In the genomic region with DNA sequence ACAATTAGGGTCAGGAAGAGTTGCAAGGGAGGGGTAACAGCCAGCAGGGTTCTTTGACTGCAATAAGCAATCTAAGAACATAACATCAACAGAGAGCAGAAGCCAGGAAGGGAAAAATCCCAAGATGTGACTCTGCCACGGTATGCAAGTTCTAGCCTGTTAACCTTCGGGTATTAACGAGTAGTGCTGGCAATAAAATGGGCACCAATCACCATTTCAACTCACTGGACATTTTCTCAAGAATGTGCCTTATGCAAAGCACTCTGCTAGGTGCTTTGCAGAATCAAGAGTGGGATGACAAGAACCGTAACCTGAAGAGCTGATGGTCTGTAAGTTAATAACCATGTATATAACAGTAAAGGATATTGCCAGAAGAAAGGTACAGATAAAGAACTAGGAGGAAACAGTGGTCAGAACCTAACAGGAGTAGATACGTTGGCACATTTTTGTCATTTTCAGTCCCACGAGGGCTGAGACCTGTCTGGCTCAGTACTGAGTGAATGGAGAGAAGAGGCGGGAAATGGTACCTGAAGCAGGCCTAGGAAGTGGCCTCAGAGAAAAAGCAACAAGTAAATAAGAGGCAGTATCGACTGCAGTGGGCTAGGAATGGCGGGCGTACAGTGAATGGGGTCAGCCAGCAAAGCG, we compare ENCODE assay signal across 8 cellular contexts. TPM values are rescaled to one million over a fixed set of nuclear protein-coding genes. Genes with fewer than 3 reads are reported as not detected.
A peak's percentile ranks its signal among the peaks of the same experiment; 100 is the strongest.
DNase-seq lines count a peak whose midpoint lies in the region; ATAC-seq, FAIRE-seq and TF ChIP-seq lines count a peak whose summit lies in the region.

No MANE protein-coding gene starts in this region.

- FAIRE-seq in astrocyte (lab: Jason Lieb, UNC), result no peak
- peak; percentile 78 for FAIRE-seq in keratinocyte (lab: Jason Lieb, UNC)

- H3K9ac ChIP-seq in astrocyte (ENCODE audit: low read length), result peak overlapping the region; percentile 90
- peak overlapping the region; percentile 89 for H3K9ac ChIP-seq in keratinocyte (ENCODE audit: control insufficient read depth, extremely low read depth, insufficient read depth, low read length)

- DNase-seq in GF-D8 (lab: John Stamatoyannopoulos, UW) (peak; percentile 36), Kasumi-1 (lab: John Stamatoyannopoulos, UW) (peak; percentile 6 to 48), astrocyte (ENCODE audit: low read depth) (no peak), keratinocyte (ENCODE audit: low read depth, low spot score) (peak; percentile 49), stomach (no peak), NCI-H446 (lab: John Stamatoyannopoulos, UW) (no peak), left colon (no peak)

- dilution Hi-C loops in keratinocyte (cut with MboI; ENCODE audit: extremely low pct_ligation_motif_present, low sequenced_read_pairs), result no loop called here

- no peaks in the 10 kb centered on the region for H3K27me3 Mint-ChIP-seq in astrocyte (ENCODE audit: low read depth, unreplicated experiment)

- no peak for TF ChIP-seq CTCF in astrocyte (IDR thresholded peaks at IDR 0.05; ENCODE audit: insufficient read depth, low read depth, low read length)
- no peak for TF ChIP-seq CTCF in keratinocyte (optimal IDR thresholded peaks at IDR 0.05 in 1 of 3, IDR thresholded peaks at IDR 0.05 in 1 of 3, conservative IDR thresholded peaks at IDR 0.05 in 1 of 3; ENCODE audit: extremely low read depth in 1 of 3, insufficient read depth in 2 of 3, low read length in 3 of 3)
- TF ChIP-seq CTCF in stomach (IDR thresholded peaks at IDR 0.05), result no peak

- ATAC-seq in GM21423 (IDR thresholded peaks at IDR 0.05; ENCODE audit: unreplicated experiment) (peak; percentile 3), left colon (no peak)

- peaks cover 19% of the 10 kb centered on the region for H3K4me1 Mint-ChIP-seq in astrocyte (ENCODE audit: low read depth, unreplicated experiment)

- H3K9me1 ChIP-seq in keratinocyte (ENCODE audit: control insufficient read depth, extremely low read depth, insufficient read depth, low read length), result no peaks in the 10 kb centered on the region

- H3K4me2 ChIP-seq in astrocyte (ENCODE audit: low read length) (peak overlapping the region; percentile 99), keratinocyte (ENCODE audit: control insufficient read depth, extremely low read depth, insufficient read depth, low read depth, low read length) (peak overlapping the region; percentile 85)

- 15 to 21% (median 17%) methylated on average over 11 of the region's 11 CpGs for WGBS in stomach, 5 donors

- H3K4me1 ChIP-seq in astrocyte (ENCODE audit: insufficient read depth, low read length) (peaks cover 19% of the 10 kb centered on the region), keratinocyte (ENCODE audit: control insufficient read depth, extremely low read depth, insufficient read depth, low read length) (peaks cover 37% of the 10 kb centered on the region), stomach (peaks cover 6 to 62% (median 50%) of the 10 kb centered on the region in 4 donors)

- H3K4me3 ChIP-seq in astrocyte (ENCODE audit: insufficient read depth, low read depth, low read length) (peak overlapping the region; percentile 88), keratinocyte (ENCODE audit: control insufficient read depth in 2 of 3, extremely low read depth in 1 of 3, insufficient read depth in 2 of 3, low read depth in 1 of 3, low read length in 3 of 3) (peak overlapping the region; percentile 74 to 95 (median 90)), stomach (peak overlapping the region; percentile 87 to 97 (median 94))

- no peaks in the 10 kb centered on the region for H3K9me3 ChIP-seq in astrocyte (ENCODE audit: insufficient read depth, low read depth, low read length)
- no peaks in the 10 kb centered on the region for H3K9me3 ChIP-seq in keratinocyte (ENCODE audit: control insufficient read depth, low read depth, low read length)
- H3K9me3 ChIP-seq in stomach, result no peaks in the 10 kb centered on the region

- no peaks in the 10 kb centered on the region for H4K20me1 ChIP-seq in astrocyte (ENCODE audit: insufficient read depth, low read length)
- H4K20me1 ChIP-seq in keratinocyte (ENCODE audit: control insufficient read depth, extremely low read depth, insufficient read depth, low read length), result no peaks in the 10 kb centered on the region

- peak overlapping the region; percentile 90 for H3K4me3 Mint-ChIP-seq in astrocyte (ENCODE audit: unreplicated experiment)

- H3K36me3 ChIP-seq in astrocyte (ENCODE audit: insufficient read depth, low read length) (no peaks in the 10 kb centered on the region), keratinocyte (ENCODE audit: control insufficient read depth in 2 of 2, extremely low read depth in 1 of 2, insufficient read depth in 2 of 2, low read length in 2 of 2) (no peaks in the 10 kb centered on the region), stomach (no peaks in the 10 kb centered on the region)

- peak overlapping the region; percentile 69 for H3K27ac ChIP-seq in astrocyte (ENCODE audit: low read depth, low read length)
- H3K27ac ChIP-seq in keratinocyte (ENCODE audit: control insufficient read depth, insufficient read depth, low read length), result peak overlapping the region; percentile 91
- H3K27ac ChIP-seq in stomach, result peak overlapping the region; percentile 87 to 96 (median 94)

- H3K27ac Mint-ChIP-seq in astrocyte (ENCODE audit: unreplicated experiment), result peak overlapping the region; percentile 31

- no peak for TF ChIP-seq EP300 in stomach (IDR thresholded peaks at IDR 0.05)

- H3K27me3 ChIP-seq in astrocyte (ENCODE audit: insufficient read depth, low read length) (no peaks in the 10 kb centered on the region), keratinocyte (ENCODE audit: control insufficient read depth, extremely low read depth, insufficient read depth, low read length) (no peaks in the 10 kb centered on the region), stomach (no peaks in the 10 kb centered on the region)

- intact Hi-C loops in stomach (cut with DNase I; ENCODE audit: low total_unique reads), result no loop called here
- intact Hi-C loops in left colon (cut with DNase I, micrococcal nuclease), result no loop called here

- H2AFZ ChIP-seq in astrocyte (ENCODE audit: low read depth, low read length), result peak overlapping the region; percentile 93
- H2AFZ ChIP-seq in keratinocyte (ENCODE audit: control insufficient read depth, low read length), result peak overlapping the region; percentile 39

- TF ChIP-seq POLR2A in stomach (IDR thresholded peaks at IDR 0.05), result no peak

- H3K36me3 Mint-ChIP-seq in astrocyte (ENCODE audit: low read depth, unreplicated experiment), result no peaks in the 10 kb centered on the region

- no peaks in the 10 kb centered on the region for H3K9me3 Mint-ChIP-seq in astrocyte (ENCODE audit: unreplicated experiment)

- H3K79me2 ChIP-seq in astrocyte (ENCODE audit: insufficient read depth, low read length) (peaks cover 55% of the 10 kb centered on the region), keratinocyte (ENCODE audit: control insufficient read depth, insufficient read depth, low read length) (peaks cover 40% of the 10 kb centered on the region)

RNA-seq across cellular contexts. Expression of a gene that starts 2.7 kb away (rescaled TPM):
- 19.2 and 25.5 TPM in 2 replicates for total RNA-seq in astrocyte
- 36.5 to 65.9 TPM (median 55.4 TPM) in 3 replicates for polyA plus RNA-seq in keratinocyte
- polyA plus RNA-seq in keratinocyte (2011; ENCODE audit: low read depth), result 9.8 TPM
- polyA plus RNA-seq in keratinocyte (2011; cell fraction: cytosol; rRNA removed), result 38.2 and 46.5 TPM in 2 replicates
- 41.9 and 48.5 TPM in 2 replicates for polyA plus RNA-seq in keratinocyte (2011; cell fraction: nucleus; rRNA removed)
- 17.5 and 44.5 TPM in 2 replicates for polyA plus RNA-seq in keratinocyte (2012; ENCODE audit: low replicate concordance)
- 23.6 to 79.7 TPM (median 42.3 TPM) in 3 replicates for polyA minus RNA-seq in keratinocyte
- 18.8 TPM for polyA minus RNA-seq in keratinocyte (2011; cell fraction: cytosol; rRNA and poly(A)+ RNA removed)
- 20.6 and 51.2 TPM in 2 replicates for polyA minus RNA-seq in keratinocyte (2011; cell fraction: nucleus; rRNA and poly(A)+ RNA removed)
- 10 to 100 TPM in 1 of 5 donors, 1 to 10 TPM in 4; 3.3 to 27.9 (median 4.1) TPM for total RNA-seq in stomach
- 1 to 10 TPM; 3.2 to 7.0 (median 4.7) TPM for polyA plus RNA-seq in stomach
- total RNA-seq in left colon, result 10 to 100 TPM; 35.4 to 96.0 TPM

Comparison
In these comparisons a context has a peak if more than half of its experiments do, and no peak if none do; other contexts are left out.
1. DNase-seq: peak in GF-D8 (single experiment), Kasumi-1 (2 of 2) and keratinocyte (single experiment); none in astrocyte (single experiment), stomach (single experiment), NCI-H446 (0 of 2) and left colon (0 of 2).
2. Peak in every context shown above with its lines, with median percentiles within 50 percentile points of each other: H3K27ac ChIP-seq and H3K4me3 ChIP-seq.